ENCODE assay signal across 1 cellular context in the genomic region with DNA sequence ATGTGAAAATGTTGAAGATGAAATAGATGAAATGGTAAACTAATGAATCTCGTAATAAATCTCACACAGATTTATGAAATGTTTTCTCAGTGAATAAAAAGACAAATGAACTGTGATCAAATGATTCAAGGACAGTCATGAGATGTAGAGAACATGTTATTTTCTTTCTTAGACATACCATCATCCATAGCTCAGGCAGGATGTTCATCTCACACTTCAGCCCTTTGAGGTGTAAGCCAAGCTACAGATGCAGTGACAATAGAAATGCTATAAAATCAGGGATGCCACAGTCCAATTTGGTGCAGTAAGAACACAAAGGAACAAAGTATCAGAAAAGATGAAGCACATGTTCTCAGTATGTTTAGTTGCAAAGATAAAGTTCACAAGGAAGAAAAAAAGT.
TF ChIP-seq lines count a peak whose summit lies in the region.

No MANE protein-coding gene starts in this region.

TF ChIP-seq in IMR-90, 13 proteins besides CTCF, POLR2A, EP300 and RAD21 (continued from another document):
- TF ChIP-seq, protein P1, sequence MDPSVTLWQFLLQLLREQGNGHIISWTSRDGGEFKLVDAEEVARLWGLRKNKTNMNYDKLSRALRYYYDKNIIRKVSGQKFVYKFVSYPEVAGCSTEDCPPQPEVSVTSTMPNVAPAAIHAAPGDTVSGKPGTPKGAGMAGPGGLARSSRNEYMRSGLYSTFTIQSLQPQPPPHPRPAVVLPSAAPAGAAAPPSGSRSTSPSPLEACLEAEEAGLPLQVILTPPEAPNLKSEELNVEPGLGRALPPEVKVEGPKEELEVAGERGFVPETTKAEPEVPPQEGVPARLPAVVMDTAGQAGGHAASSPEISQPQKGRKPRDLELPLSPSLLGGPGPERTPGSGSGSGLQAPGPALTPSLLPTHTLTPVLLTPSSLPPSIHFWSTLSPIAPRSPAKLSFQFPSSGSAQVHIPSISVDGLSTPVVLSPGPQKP (IDR thresholded peaks at IDR 0.05; ENCODE audit: borderline replicate concordance, low read depth, low read length): no peak
- TF ChIP-seq MAFK (IDR thresholded peaks at IDR 0.05; ENCODE audit: low read depth, low read length) (no peak), MXI1 (IDR thresholded peaks at IDR 0.05; ENCODE audit: borderline replicate concordance, low read depth, low read length) (no peak), SMC3 (IDR thresholded peaks at IDR 0.05; ENCODE audit: low read depth, low read length) (no peak), NFE2L2 (IDR thresholded peaks at IDR 0.05; ENCODE audit: low read depth, low read length) (no peak), RCOR1 (IDR thresholded peaks at IDR 0.05; ENCODE audit: insufficient replicate concordance, low read length) (no peak), CEBPB (IDR thresholded peaks at IDR 0.05; ENCODE audit: low read depth, low read length) (no peak), RFX5 (IDR thresholded peaks at IDR 0.05; ENCODE audit: low read depth, low read length) (no peak), BHLHE40 (IDR thresholded peaks at IDR 0.05; ENCODE audit: low read depth, low read length) (no peak), MAZ (IDR thresholded peaks at IDR 0.05; ENCODE audit: borderline replicate concordance, low read depth, low read length) (no peak)
- TF ChIP-seq, protein P2, sequence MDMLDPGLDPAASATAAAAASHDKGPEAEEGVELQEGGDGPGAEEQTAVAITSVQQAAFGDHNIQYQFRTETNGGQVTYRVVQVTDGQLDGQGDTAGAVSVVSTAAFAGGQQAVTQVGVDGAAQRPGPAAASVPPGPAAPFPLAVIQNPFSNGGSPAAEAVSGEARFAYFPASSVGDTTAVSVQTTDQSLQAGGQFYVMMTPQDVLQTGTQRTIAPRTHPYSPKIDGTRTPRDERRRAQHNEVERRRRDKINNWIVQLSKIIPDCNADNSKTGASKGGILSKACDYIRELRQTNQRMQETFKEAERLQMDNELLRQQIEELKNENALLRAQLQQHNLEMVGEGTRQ (IDR thresholded peaks at IDR 0.05; ENCODE audit: low read depth, low read length): no peak
TF ChIP-seq in IMR-90: peak in this region for 0.
